ENCODE assay signal across 24 cellular contexts in genomic region chr1:55592122-55592521, GRCh38.
"Had no signal": no experiment of that assay in that cellular context is flagged by ENCODE, and none has a peak within 500 bp of the region (broad histone marks: within the 10 kb centered on the region; RNA-seq: fewer than 3 reads in every experiment).

No MANE protein-coding gene starts in this region.

- H3K4me3 ChIP-seq: gastroesophageal sphincter, left lung, sigmoid colon, thyroid gland had no signal

- H3K36me3 ChIP-seq: gastroesophageal sphincter, left lung, neutrophil, sigmoid colon, thyroid gland had no signal

- H3K4me1 Mint-ChIP-seq: activated CD4-positive, alpha-beta T cell treated with anti-CD3 and anti-CD28 coated beads for 36 hours; activated naive CD4-positive, alpha-beta T cell treated with anti-CD3 and anti-CD28 coated beads, Interleukin-2, amount 10 ng/mL, durations not matched to agents 7 days and 5 days; activated naive CD8-positive, alpha-beta T cell treated with anti-CD3 and anti-CD28 coated beads, Interleukin-2, amount 10 ng/mL, durations not matched to agents 7 days and 5 days; naive B cell; nephron progenitor cell; stimulated activated effector memory CD8-positive, alpha-beta T cell treated with anti-CD3 and anti-CD28 coated beads, Interleukin-12 subunit alpha, Interleukin-12 subunit beta, amount 100 ng/mL, for 72 hours; stimulated activated naive CD8-positive, alpha-beta T cell treated with anti-CD3 and anti-CD28 coated beads, Interleukin-15, amount 100 ng/mL, for 72 hours; T-cell had no signal

- H3K36me3 Mint-ChIP-seq: activated naive CD4-positive, alpha-beta T cell treated with anti-CD3 and anti-CD28 coated beads, Interleukin-2, amount 10 ng/mL, durations not matched to agents 7 days and 5 days; activated naive CD8-positive, alpha-beta T cell treated with anti-CD3 and anti-CD28 coated beads, Interleukin-2, amount 10 ng/mL, durations not matched to agents 7 days and 5 days; stimulated activated effector memory CD8-positive, alpha-beta T cell treated with anti-CD3 and anti-CD28 coated beads, Interleukin-12 subunit alpha, Interleukin-12 subunit beta, amount 100 ng/mL, for 72 hours; T-cell had no signal

- H3K4me1 ChIP-seq: left lung, sigmoid colon had no signal

- H3K27ac Mint-ChIP-seq: activated CD4-positive, alpha-beta T cell treated with anti-CD3 and anti-CD28 coated beads for 36 hours; activated naive CD4-positive, alpha-beta T cell treated with anti-CD3 and anti-CD28 coated beads, Interleukin-2, amount 10 ng/mL, durations not matched to agents 7 days and 5 days; activated naive CD8-positive, alpha-beta T cell treated with anti-CD3 and anti-CD28 coated beads, Interleukin-2, amount 10 ng/mL, durations not matched to agents 7 days and 5 days; endodermal cell; mesothelial cell of epicardium; nephron progenitor cell; stimulated activated effector memory CD8-positive, alpha-beta T cell treated with anti-CD3 and anti-CD28 coated beads, Interleukin-12 subunit alpha, Interleukin-12 subunit beta, amount 100 ng/mL, for 72 hours; stimulated activated naive CD8-positive, alpha-beta T cell treated with anti-CD3 and anti-CD28 coated beads, Interleukin-15, amount 100 ng/mL, for 72 hours; T-cell had no signal

- H3K4me3 Mint-ChIP-seq: activated CD4-positive, alpha-beta T cell treated with anti-CD3 and anti-CD28 coated beads for 36 hours; activated naive CD4-positive, alpha-beta T cell treated with anti-CD3 and anti-CD28 coated beads, Interleukin-2, amount 10 ng/mL, durations not matched to agents 7 days and 5 days; activated naive CD8-positive, alpha-beta T cell treated with anti-CD3 and anti-CD28 coated beads, Interleukin-2, amount 10 ng/mL, durations not matched to agents 7 days and 5 days; endodermal cell; mesothelial cell of epicardium; naive B cell; nephron progenitor cell; stimulated activated effector memory CD8-positive, alpha-beta T cell treated with anti-CD3 and anti-CD28 coated beads, Interleukin-12 subunit alpha, Interleukin-12 subunit beta, amount 100 ng/mL, for 72 hours; stimulated activated naive CD8-positive, alpha-beta T cell treated with anti-CD3 and anti-CD28 coated beads, Interleukin-15, amount 100 ng/mL, for 72 hours; T-cell had no signal

- ATAC-seq: activated CD4-positive, alpha-beta T cell treated with anti-CD3 and anti-CD28 coated beads for 36 hours; esophagus mucosa; gastroesophageal sphincter; left lung; stimulated activated effector memory CD8-positive, alpha-beta T cell treated with anti-CD3 and anti-CD28 coated beads, Interleukin-12 subunit alpha, Interleukin-12 subunit beta, amount 100 ng/mL, for 72 hours; stimulated activated naive CD8-positive, alpha-beta T cell treated with anti-CD3 and anti-CD28 coated beads, Interleukin-15, amount 100 ng/mL, for 72 hours; T-cell had no signal

- H3K27me3 Mint-ChIP-seq: activated naive CD4-positive, alpha-beta T cell treated with anti-CD3 and anti-CD28 coated beads, Interleukin-2, amount 10 ng/mL, durations not matched to agents 7 days and 5 days; activated naive CD8-positive, alpha-beta T cell treated with anti-CD3 and anti-CD28 coated beads, Interleukin-2, amount 10 ng/mL, durations not matched to agents 7 days and 5 days had no signal

- H3K27me3 ChIP-seq: gastroesophageal sphincter, left lung, neutrophil, sigmoid colon, thyroid gland had no signal

- H3K27ac ChIP-seq: gastroesophageal sphincter, left lung, neutrophil, sigmoid colon, thyroid gland had no signal

- H3K9me3 ChIP-seq: left lung, neutrophil, sigmoid colon, thyroid gland had no signal

- H3K9me3 Mint-ChIP-seq: activated naive CD4-positive, alpha-beta T cell treated with anti-CD3 and anti-CD28 coated beads, Interleukin-2, amount 10 ng/mL, durations not matched to agents 7 days and 5 days; activated naive CD8-positive, alpha-beta T cell treated with anti-CD3 and anti-CD28 coated beads, Interleukin-2, amount 10 ng/mL, durations not matched to agents 7 days and 5 days; stimulated activated effector memory CD8-positive, alpha-beta T cell treated with anti-CD3 and anti-CD28 coated beads, Interleukin-12 subunit alpha, Interleukin-12 subunit beta, amount 100 ng/mL, for 72 hours had no signal

- DNase-seq: activated CD4-positive, alpha-beta T cell treated with anti-CD3 and anti-CD28 coated beads for 36 hours; activated CD4-positive, CD25-positive, alpha-beta regulatory T cell; activated effector memory CD4-positive, alpha-beta T cell treated with anti-CD3 and anti-CD28 coated beads, Interleukin-2, amount 50 U/mL, for 16 hours; activated naive CD4-positive, alpha-beta T cell treated with anti-CD3 and anti-CD28 coated beads, Interleukin-2, amount 10 ng/mL, durations not matched to agents 7 days and 5 days; activated naive CD8-positive, alpha-beta T cell treated with anti-CD3 and anti-CD28 coated beads, Interleukin-2, amount 10 ng/mL, durations not matched to agents 7 days and 5 days; activated T-cell treated with anti-CD3 and anti-CD28 coated beads for 4 hours; central memory CD4-positive, alpha-beta T cell; endodermal cell; kidney glomerular epithelial cell; left lung; naive B cell; nephron progenitor cell; sigmoid colon; small intestine; stimulated activated CD4-positive, alpha-beta T cell treated with anti-CD3 and anti-CD28 coated beads, Interleukin-4, amount 100 ng/mL, for 24 hours; stimulated activated naive CD8-positive, alpha-beta T cell treated with anti-CD3 and anti-CD28 coated beads, Interleukin-15, amount 100 ng/mL, for 72 hours; substantia nigra; T-cell; thyroid gland had no signal
